ENCODE assay signal across 15 cellular contexts in the genomic region with DNA sequence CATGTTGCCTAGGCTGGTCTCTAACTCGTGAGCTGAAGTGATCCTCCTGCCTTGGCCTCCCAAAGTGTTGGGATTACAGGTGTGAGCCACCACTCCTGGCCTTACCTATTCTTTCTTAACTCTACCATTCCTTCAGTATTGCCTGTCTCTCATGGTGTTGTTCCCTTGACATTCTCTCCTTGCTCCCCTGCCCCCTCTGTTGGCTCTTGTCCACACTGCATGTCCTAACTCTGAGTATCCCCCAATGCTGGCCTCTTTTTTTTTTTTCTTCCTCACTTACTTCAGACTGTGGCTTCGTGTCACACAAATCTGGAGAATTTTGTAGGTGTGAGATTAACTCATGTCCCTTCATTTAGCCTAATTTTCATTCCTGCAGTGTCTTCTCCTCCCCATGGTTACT. TPM values are rescaled to one million over a fixed set of nuclear protein-coding genes. Genes with fewer than 3 reads are reported as not detected.
DNase-seq lines count a peak whose midpoint lies in the region; ATAC-seq, FAIRE-seq and TF ChIP-seq lines count a peak whose summit lies in the region.
"Had no signal": no experiment of that assay in that cellular context is flagged by ENCODE, and none has a peak within 500 bp of the region (broad histone marks: within the 10 kb centered on the region; RNA-seq: fewer than 3 reads in every experiment).

No MANE protein-coding gene starts in this region.

- H3K9me3 ChIP-seq in GM12878 (replicated peaks; ENCODE audit: control insufficient read depth, insufficient read depth, low read length) (no peaks in the 10 kb centered on the region), mesenchymal stem cell (ENCODE audit: control insufficient read depth, low read length) (no peaks in the 10 kb centered on the region), small intestine (ENCODE audit: control insufficient read depth, low read depth) (no peaks in the 10 kb centered on the region)
- H3K9me3 ChIP-seq: ascending aorta had no signal

- H3K79me1 ChIP-seq in mesenchymal stem cell (replicated peaks; ENCODE audit: low read length, poor library complexity, severe bottlenecking), result no peaks in the 10 kb centered on the region

- DNase-seq in ELF-1 (ENCODE audit: low read depth, low spot score) (peak; percentile 56), HT-29 (ENCODE audit: low spot score) (peak; percentile 12), GM12878 (ENCODE audit: low read depth, low spot score) (no peak), mesenchymal stem cell (peak; percentile 1), small intestine (no peak), H54 (ENCODE audit: insufficient read length, low spot score) (no peak), NCI-H2107 treated with DMSO at 0.1 percent for 48 hours (lab: John Stamatoyannopoulos, UW; ENCODE audit: unreplicated experiment) (no peak)
- DNase-seq: CD4-positive, CD25-positive, alpha-beta regulatory T cell; midbrain; SIG-M5; stimulated activated CD4-positive, alpha-beta T cell treated with anti-CD3 and anti-CD28 coated beads, Interleukin-2, amount 100 ng/mL, for 48 hours; stimulated activated naive CD4-positive, alpha-beta T cell treated with Interleukin-2 at 50 U/mL for 16 hours had no signal

- no TSS peak for BruUV-seq in GM12878 (replicated peaks; lab: Mats Ljungman, UMichigan)

- no peak overlapping the region for H3K4ac ChIP-seq in mesenchymal stem cell (ENCODE audit: low read depth in 1 of 2, low read length in 2 of 2)

- POLR2A ChIA-PET in GM12878 (lab: Charles Lee), result no interaction called here

- no peaks in the 10 kb centered on the region for H3K4me1 ChIP-seq in GM12878 (ENCODE audit: control insufficient read depth, insufficient read depth, low read length)
- H3K4me1 ChIP-seq in mesenchymal stem cell (ENCODE audit: control insufficient read depth, insufficient read depth, low read depth, low read length), result no peaks in the 10 kb centered on the region
- H3K4me1 ChIP-seq in small intestine (ENCODE audit: control insufficient read depth in 2 of 2, insufficient read depth in 1 of 2, low read depth in 1 of 2, low read length in 1 of 2), result no peaks in the 10 kb centered on the region
- H3K4me1 ChIP-seq: ascending aorta had no signal

- in situ Hi-C loops in GM12878 (cut with MboI), result no loop called here

- H3K14ac ChIP-seq in mesenchymal stem cell (ENCODE audit: low read length in 2 of 2), result no peak overlapping the region

- TF ChIP-seq POLR2A in GM12878 (IDR thresholded peaks at IDR 0.05; ENCODE audit: low read depth, low read length), result no peak
- TF ChIP-seq POLR2A in H54 (IDR thresholded peaks at IDR 0.05; ENCODE audit: low read depth, low read length), result no peak

- H2AFZ ChIP-seq in GM12878 (ENCODE audit: control insufficient read depth, low read depth, low read length), result no peak overlapping the region
- no peak overlapping the region for H2AFZ ChIP-seq in mesenchymal stem cell (ENCODE audit: low read depth, low read length)

- H3K36me3 ChIP-seq in GM12878 (ENCODE audit: control insufficient read depth in 2 of 2, insufficient read depth in 2 of 2, low read length in 1 of 2) (no peaks in the 10 kb centered on the region), mesenchymal stem cell (ENCODE audit: control insufficient read depth in 1 of 2, insufficient read depth in 2 of 2, low read depth in 1 of 2, low read length in 2 of 2) (no peaks in the 10 kb centered on the region), small intestine (ENCODE audit: control insufficient read depth in 2 of 2, insufficient read depth in 2 of 2, low read length in 2 of 2) (no peaks in the 10 kb centered on the region)
- H3K36me3 ChIP-seq: ascending aorta had no signal

- H3K27ac ChIP-seq in GM12878 (ENCODE audit: control insufficient read depth, insufficient read depth), result no peak overlapping the region
- no peak overlapping the region for H3K27ac ChIP-seq in mesenchymal stem cell (ENCODE audit: low read length, poor library complexity, severe bottlenecking)
- no peak overlapping the region for H3K27ac ChIP-seq in small intestine (ENCODE audit: low read depth in 1 of 2, low read length in 1 of 2)
- H3K27ac ChIP-seq: ascending aorta had no signal

- H2BK12ac ChIP-seq in mesenchymal stem cell (ENCODE audit: low read length in 2 of 2), result no peak overlapping the region

- H3K79me2 ChIP-seq in GM12878 (ENCODE audit: control insufficient read depth, insufficient read depth, low read length), result no peaks in the 10 kb centered on the region

- WGBS in GM12878 (ENCODE audit: insufficient coverage, insufficient replicate concordance, low lambda C conversion rate, missing lambda C conversion rate), result 5% methylated on average over 2 of the region's 2 CpGs
- 56% methylated on average over 1 of the region's 2 CpGs for WGBS in mesenchymal stem cell
- 26 to 40% (median 26%) methylated on average over 2 of the region's 2 CpGs for WGBS in small intestine, 3 donors

- H2BK120ac ChIP-seq in mesenchymal stem cell (ENCODE audit: low read depth, low read length), result no peak overlapping the region

- no peak overlapping the region for H2AK5ac ChIP-seq in mesenchymal stem cell (ENCODE audit: low read length, severe bottlenecking)

- no peak overlapping the region for H3K4me3 ChIP-seq in GM12878
- H3K4me3 ChIP-seq in mesenchymal stem cell (ENCODE audit: insufficient read depth in 1 of 2, low read depth in 1 of 2, low read length in 2 of 2), result no peak overlapping the region
- no peak overlapping the region for H3K4me3 ChIP-seq in small intestine (ENCODE audit: low read depth in 1 of 2, low read length in 2 of 2)
- H3K4me3 ChIP-seq: ascending aorta had no signal

- ATAC-seq in GM12878 (peak; percentile 67), GM18868 (IDR thresholded peaks at IDR 0.05; ENCODE audit: unreplicated experiment) (no peak)
- ATAC-seq: activated CD4-positive, CD25-positive, alpha-beta regulatory T cell treated with anti-CD3 and anti-CD28 coated beads, Interleukin-2, amount 50 U/mL, for 24 hours had no signal

- TF ChIP-seq EP300 in GM12878 (IDR thresholded peaks at IDR 0.05; ENCODE audit: borderline replicate concordance in 1 of 2, control insufficient read depth in 1 of 2, low read depth in 2 of 2, low read length in 2 of 2), result no peak

- H4K8ac ChIP-seq in mesenchymal stem cell (ENCODE audit: low read length), result no peak overlapping the region

- no peak overlapping the region for H3K18ac ChIP-seq in mesenchymal stem cell (ENCODE audit: low read depth in 1 of 2, low read length in 2 of 2)

- H3K4me2 ChIP-seq in GM12878 (ENCODE audit: control insufficient read depth, insufficient read depth) (no peak overlapping the region), mesenchymal stem cell (ENCODE audit: low read length, poor library complexity, severe bottlenecking) (no peak overlapping the region)

- H4K20me1 ChIP-seq in GM12878 (ENCODE audit: control insufficient read depth, insufficient read depth), result no peaks in the 10 kb centered on the region

- no peak overlapping the region for H2BK15ac ChIP-seq in mesenchymal stem cell (ENCODE audit: low read depth, poor library complexity, severe bottlenecking)

- intact Hi-C loops in GM12878 (cut with micrococcal nuclease; ENCODE audit: unreplicated experiment), result loop anchor here (5.0 kb wide), 1 partner anchor 583 kb away; no protein-coding TSS in a partner anchor

- no peak for FAIRE-seq in GM12878 (lab: Jason Lieb, UNC)
- FAIRE-seq in small intestine (lab: Jason Lieb, UNC), result no peak
- FAIRE-seq in H54 (lab: Jason Lieb, UNC), result no peak

- RAD21 ChIA-PET in GM12878 (lab: Charles Lee; ENCODE audit: unreplicated experiment), result no interaction called here

- TF ChIP-seq RAD21 in GM12878 (IDR thresholded peaks at IDR 0.05; ENCODE audit: insufficient read depth, low read depth, low read length), result no peak

- TF ChIP-seq CTCF in GM12878 (IDR thresholded peaks at IDR 0.05 in 2 of 3, conservative IDR thresholded peaks at IDR 0.05 in 1 of 3; ENCODE audit: control insufficient read depth in 2 of 3, extremely low read depth in 1 of 3, insufficient read depth in 1 of 3, low read depth in 3 of 3, low read length in 3 of 3), result peak; percentile 25 to 44 (median 34); a peak in 3 of 6 replicates

- no peak overlapping the region for H3K9ac ChIP-seq in GM12878 (ENCODE audit: control insufficient read depth, insufficient read depth, low read length)
- H3K9ac ChIP-seq in mesenchymal stem cell (ENCODE audit: low read length), result no peak overlapping the region

- CTCF ChIA-PET in GM12878 (lab: Yijun Ruan, JAX), result no interaction called here

- H2BK5ac ChIP-seq in mesenchymal stem cell (ENCODE audit: low read depth, low read length, poor library complexity, severe bottlenecking), result no peak overlapping the region

- SMC1A ChIA-PET in GM12878 (lab: Charles Lee; ENCODE audit: uncharacterized antibody, unreplicated experiment), result no interaction called here

- H3K27me3 ChIP-seq in GM12878 (replicated peaks in 1 of 2; ENCODE audit: control insufficient read depth in 2 of 2, insufficient read depth in 2 of 2, low read length in 1 of 2) (no peaks in the 10 kb centered on the region), mesenchymal stem cell (ENCODE audit: control insufficient read depth in 1 of 2, insufficient read depth in 1 of 2, low read length in 2 of 2) (no peaks in the 10 kb centered on the region), small intestine (ENCODE audit: control insufficient read depth in 2 of 2, insufficient read depth in 2 of 2, low read length in 2 of 2) (no peaks in the 10 kb centered on the region)
- H3K27me3 ChIP-seq: ascending aorta had no signal

- H3K23ac ChIP-seq in mesenchymal stem cell (ENCODE audit: low read length in 2 of 2), result no peak overlapping the region

- no peak overlapping the region for H4K91ac ChIP-seq in mesenchymal stem cell (ENCODE audit: low read length)

RNA-seq across cellular contexts. Expression of a gene that starts 22.9 kb away (rescaled TPM):
- not detected in 2 replicates for total RNA-seq in HT-29 (2014; rRNA removed; shearing (Covaris generic))
- total RNA-seq in GM12878 (2013; cell fraction: nucleolus; rRNA removed), result 0.15 and 0.27 TPM in 2 replicates
- total RNA-seq in GM12878 (2014; rRNA removed) (not detected in 2 replicates), GM12878 (2014; rRNA removed; fragmentation: Illumina TruSeq; extraction: Trizol) (not detected in 2 replicates), GM12878 (2021) (not detected in 2 replicates)
- not detected for polyA plus RNA-seq in GM12878 (2011; ENCODE audit: low read depth)
- polyA plus RNA-seq in GM12878 (2011; rRNA removed) (not detected in 2 replicates), GM12878 (2014; fragmentation: Illumina TruSeq; extraction: Trizol) (not detected in 2 replicates), GM12878 (2014; fragmentation: Nextera tagmentation; extraction: Ambion mirVana) (not detected), GM12878 (2014; rRNA removed) (not detected in 2 replicates), GM12878 (2016; fragmentation: Nextera tagmentation; extraction: Ambion mirVana) (not detected), small intestine (under 1 TPM in 1 of 3 donors, not detected in 2; 0.04 TPM)
- polyA plus RNA-seq in GM12878 (2011; cell fraction: cytosol; rRNA removed), result 0.01 and 0.02 TPM in 2 replicates
- polyA plus RNA-seq in GM12878 (2011; cell fraction: nucleus; rRNA removed), result 0.01 and 0.03 TPM in 2 replicates
- not detected in 2 replicates for polyA plus RNA-seq in GM12878 (2012)
- under 0.01 TPM in 1 of 2 replicates, not detected in the other for polyA minus RNA-seq in GM12878 (2011; rRNA and poly(A)+ RNA removed)
- not detected in 2 replicates for polyA minus RNA-seq in GM12878 (2011; cell fraction: cytosol; rRNA and poly(A)+ RNA removed)
- polyA minus RNA-seq in GM12878 (2011; cell fraction: nucleus; rRNA and poly(A)+ RNA removed), result not detected in 2 replicates
- polyA plus RNA-seq in mesenchymal stem cell (2013, experiment 1 of 2), result 0.03 TPM
- 0.04 TPM for polyA plus RNA-seq in mesenchymal stem cell (2013, experiment 2 of 2)
- total RNA-seq: ascending aorta; CD4-positive, CD25-positive, alpha-beta regulatory T cell had no signal
- polyA plus RNA-seq: CD4-positive, CD25-positive, alpha-beta regulatory T cell had no signal

Comparison
In these comparisons a context has a peak if more than half of its experiments do, and no peak if none do; other contexts are left out.
1. DNase-seq: peak in ELF-1 (single experiment), HT-29 (single experiment) and mesenchymal stem cell (single experiment); none in GM12878 (single experiment), small intestine (single experiment), H54 (single experiment) and NCI-H2107 treated with DMSO at 0.1 percent for 48 hours (single experiment).